ENCODE assay signal across 1 cellular context in genomic region chr1:16409536-16410152, GRCh38.
TF ChIP-seq lines count a peak whose summit lies in the region.

No MANE protein-coding gene starts in this region.

TF ChIP-seq in GM23338, 12 proteins besides CTCF, POLR2A, EP300 and RAD21:
- TF ChIP-seq ZNF462 (CRISPR knock-in tag; IDR thresholded peaks at IDR 0.05) = no peak
- TF ChIP-seq EZH2 (IDR thresholded peaks at IDR 0.05; ENCODE audit: low read depth, unreplicated experiment) = no peak
- no peak for TF ChIP-seq REST (IDR thresholded peaks at IDR 0.05; ENCODE audit: unreplicated experiment)
- no peak for TF ChIP-seq STAT1 (IDR thresholded peaks at IDR 0.05; ENCODE audit: unreplicated experiment)
- no peak for TF ChIP-seq ETS1 (IDR thresholded peaks at IDR 0.05)
- no peak for TF ChIP-seq POLR2AphosphoS5 (IDR thresholded peaks at IDR 0.05; ENCODE audit: low read depth)
- no peak for TF ChIP-seq CREB1 (CRISPR knock-in tag; IDR thresholded peaks at IDR 0.05; ENCODE audit: low read depth)
- TF ChIP-seq JUNB (IDR thresholded peaks at IDR 0.05; ENCODE audit: unreplicated experiment) = no peak
- no peak for TF ChIP-seq ZNF114 (CRISPR knock-in tag; IDR thresholded peaks at IDR 0.05)
- TF ChIP-seq NANOG (IDR thresholded peaks at IDR 0.05; ENCODE audit: borderline replicate concordance) = no peak
- no peak for TF ChIP-seq EZH2phosphoT487 (IDR thresholded peaks at IDR 0.05; ENCODE audit: unreplicated experiment)
- TF ChIP-seq ZNF331 (CRISPR knock-in tag; IDR thresholded peaks at IDR 0.05; ENCODE audit: low read depth) = no peak
